ENCODE assay signal across 11 cellular contexts in genomic region chr5:84088996-84089395, GRCh38.
DNase-seq lines count a peak whose midpoint lies in the region; ATAC-seq and TF ChIP-seq lines count a peak whose summit lies in the region.
"Had no signal": no experiment of that assay in that cellular context is flagged by ENCODE, and none has a peak within 500 bp of the region (broad histone marks: within the 10 kb centered on the region; RNA-seq: fewer than 3 reads in every experiment).

No MANE protein-coding gene starts in this region.

- no peak for TF ChIP-seq POLR2A in NB4 (IDR thresholded peaks at IDR 0.05; ENCODE audit: extremely low read depth, insufficient read length)

- H3K4me3 ChIP-seq in NB4 (ENCODE audit: low read depth, low read length) (no peak overlapping the region), dorsolateral prefrontal cortex (no peak overlapping the region)

- intact Hi-C loops in dorsolateral prefrontal cortex (cut with DNase I): no loop called here

- H3K27ac ChIP-seq in dorsolateral prefrontal cortex: peak overlapping the region in 4 of 59 donors; percentile 20 to 74 (median 47)

- TF ChIP-seq CTCF in NB4 (IDR thresholded peaks at IDR 0.05; ENCODE audit: low read depth, low read length): peak; percentile 1
- TF ChIP-seq CTCF in dorsolateral prefrontal cortex (IDR thresholded peaks at IDR 0.05 in 54 of 56, conservative IDR thresholded peaks at IDR 0.05 in 2 of 56; ENCODE audit: low read depth in 1 of 56, partially characterized antibody in 56 of 56): peak in 37 of 56 donors; percentile 1 to 59 (median 40)

- no peak for ATAC-seq in GM19035 (IDR thresholded peaks at IDR 0.05; ENCODE audit: unreplicated experiment)

- DNase-seq in NOMO-1 treated with DMSO at 0.1 percent for 48 hours (lab: John Stamatoyannopoulos, UW; ENCODE audit: unreplicated experiment): peak; percentile 1
- DNase-seq in NOMO-1 (lab: John Stamatoyannopoulos, UW; ENCODE audit: unreplicated experiment in 2 of 2): no peak
- DNase-seq in NB4 (ENCODE audit: low read depth): peak; percentile 37
- peak in 1 of 10 donors; percentile 16 for DNase-seq in dorsolateral prefrontal cortex
- DNase-seq in superior temporal gyrus (ENCODE audit: extremely low spot score): peak; percentile 44
- DNase-seq in C1 segment of cervical spinal cord (lab: John Stamatoyannopoulos, UW): no peak
- DNase-seq in NCI-H510A (lab: John Stamatoyannopoulos, UW): no peak
- DNase-seq: activated CD8-positive, alpha-beta memory T cell treated with anti-CD3 and anti-CD28 coated beads, Interleukin-2, amount 50 U/mL, for 48 hours; CD4-positive, CD25-positive, alpha-beta regulatory T cell; stimulated activated CD4-positive, alpha-beta T cell treated with anti-CD3 and anti-CD28 coated beads, Interleukin-2, amount 100 ng/mL, for 24 hours had no signal

- no peaks in the 10 kb centered on the region for H3K27me3 ChIP-seq in dorsolateral prefrontal cortex

Comparison
In these comparisons a context has a peak if more than half of its experiments do, and no peak if none do; other contexts are left out.
1. DNase-seq: peak in NOMO-1 treated with DMSO at 0.1 percent for 48 hours (single experiment), NB4 (single experiment) and superior temporal gyrus (single experiment); none in NOMO-1 (0 of 2), C1 segment of cervical spinal cord (0 of 14) and NCI-H510A (single experiment).